In genomic region chr17:27495460-27495859, GRCh38 we compare ENCODE assay signal across 10 cellular contexts. TPM values are rescaled to one million over a fixed set of nuclear protein-coding genes. Genes with fewer than 3 reads are reported as not detected.
A peak's percentile ranks its signal among the peaks of the same experiment; 100 is the strongest.
DNase-seq lines count a peak whose midpoint lies in the region; ATAC-seq and TF ChIP-seq lines count a peak whose summit lies in the region.
"Had no signal": no experiment of that assay in that cellular context is flagged by ENCODE, and none has a peak within 500 bp of the region (broad histone marks: within the 10 kb centered on the region; RNA-seq: fewer than 3 reads in every experiment).

No MANE protein-coding gene starts in this region.

- H3K4me1 ChIP-seq in adrenal gland (replicated peaks in 1 of 2) (peaks cover 25 to 38% of the 10 kb centered on the region in 2 donors), transverse colon (peaks cover 16 to 32% (median 23%) of the 10 kb centered on the region in 4 donors), SJCRH30 (peaks cover 8% of the 10 kb centered on the region; the same call in 1 of the 2 replicates)

- H3K27ac ChIP-seq in adrenal gland (peak overlapping the region in 3 of 5 donors; percentile 23 to 84 (median 84)), transverse colon (peak overlapping the region; percentile 69 to 83 (median 80)), SJCRH30 (no peak overlapping the region)

- WGBS in adrenal gland, 4 donors = 94 to 100% (median 95%) methylated on average over 6 of the region's 6 CpGs
- WGBS in transverse colon (ENCODE audit: low coverage in 1 of 2), 2 donors = 92% methylated on average over 6 of the region's 6 CpGs; no CpG with 5 or more reads in 1 of the 2 donors

- DNase-seq in adrenal gland (no peak), memory B cell (ENCODE audit: low spot score in 2 of 2) (no peak), transverse colon (no peak), head of caudate nucleus (no peak), SJCRH30 (no peak), DMS153 (lab: John Stamatoyannopoulos, UW) (no peak)
- DNase-seq: NCI-H1694; SK-N-SH; stimulated activated CD8-positive, alpha-beta memory T cell treated with anti-CD3 and anti-CD28 coated beads, Interleukin-4, amount 100 ng/mL, for 48 hours had no signal

- H3K27ac Mint-ChIP-seq in memory B cell = peak overlapping the region; percentile 90

- ATAC-seq in GM21447 (IDR thresholded peaks at IDR 0.05; ENCODE audit: unreplicated experiment) = peak; percentile 31
- peak; percentile 83 for ATAC-seq in memory B cell (ENCODE audit: low read depth)

- intact Hi-C loops in adrenal gland (cut with DNase I) = no loop called here
- intact Hi-C loops in transverse colon (cut with DNase I; ENCODE audit: low total_unique reads) = no loop called here
- intact Hi-C loops in head of caudate nucleus (cut with DNase I) = loop anchor here (10.0 kb wide), 1 partner anchor 79 kb away; no protein-coding TSS in a partner anchor

- H3K9me3 ChIP-seq in adrenal gland (replicated peaks in 1 of 3) (no peaks in the 10 kb centered on the region), transverse colon (no peaks in the 10 kb centered on the region), SJCRH30 (replicated peaks) (0 out of 2 replicates have a peak, but pooled peaks cover under 1% of the 10 kb centered on the region)
- H3K9me3 ChIP-seq: SK-N-SH had no signal

- H3K4me3 ChIP-seq in adrenal gland (no peak overlapping the region), transverse colon (no peak overlapping the region), SJCRH30 (no peak overlapping the region)

- TF ChIP-seq CTCF in adrenal gland (IDR thresholded peaks at IDR 0.05) (no peak), transverse colon (IDR thresholded peaks at IDR 0.05) (no peak)

- peaks cover 17% of the 10 kb centered on the region for H3K36me3 Mint-ChIP-seq in memory B cell

- peaks cover 42% of the 10 kb centered on the region for H3K4me1 Mint-ChIP-seq in memory B cell

- in situ Hi-C loops in transverse colon (cut with MboI; ENCODE audit: low pct_ligation_motif_present in 1 of 4, low pct_unique_long_range_greater_than_20kb in 1 of 4, low sequenced_read_pairs in 3 of 4) = loop anchor here in 2 of 4 donors (10.0 to 25.0 kb wide), 2 partner anchors 92 to 99 kb away; no protein-coding TSS in a partner anchor

- H3K36me3 ChIP-seq in adrenal gland (replicated peaks in 1 of 2) (no peaks in the 10 kb centered on the region), transverse colon (no peaks in the 10 kb centered on the region), SJCRH30 (no peaks in the 10 kb centered on the region)

- no peak for TF ChIP-seq EP300 in transverse colon (IDR thresholded peaks at IDR 0.05; ENCODE audit: low read depth)

- H3K27me3 ChIP-seq in adrenal gland = no peaks in the 10 kb centered on the region
- no peaks in the 10 kb centered on the region for H3K27me3 ChIP-seq in transverse colon
- H3K27me3 ChIP-seq in SJCRH30 = no peaks in the 10 kb centered on the region

- no peak for TF ChIP-seq POLR2A in adrenal gland (IDR thresholded peaks at IDR 0.05)
- TF ChIP-seq POLR2A in transverse colon (IDR thresholded peaks at IDR 0.05) = no peak

- peaks cover under 1% of the 10 kb centered on the region for H3K9me3 Mint-ChIP-seq in memory B cell

- peak overlapping the region; percentile 19 for H3K4me3 Mint-ChIP-seq in memory B cell

- H3K27me3 Mint-ChIP-seq in memory B cell = no peaks in the 10 kb centered on the region

RNA-seq across cellular contexts. Expression of gene KSR1, which starts 39.2 kb away (rescaled TPM):
- total RNA-seq in adrenal gland (10 to 100 TPM; 16.0 to 50.4 (median 38.5) TPM), transverse colon (10 to 100 TPM in 3 of 4 donors, 1 to 10 TPM in 1; 8.2 to 55.7 (median 30.9) TPM)
- 10 to 100 TPM; 38.0 to 45.0 (median 39.1) TPM for polyA plus RNA-seq in adrenal gland
- 35.9 and 37.6 TPM in 2 replicates for total RNA-seq in SJCRH30 (2014; rRNA removed; shearing (Covaris generic))
